ENCODE assay signal across 1 cellular context in the genomic region with DNA sequence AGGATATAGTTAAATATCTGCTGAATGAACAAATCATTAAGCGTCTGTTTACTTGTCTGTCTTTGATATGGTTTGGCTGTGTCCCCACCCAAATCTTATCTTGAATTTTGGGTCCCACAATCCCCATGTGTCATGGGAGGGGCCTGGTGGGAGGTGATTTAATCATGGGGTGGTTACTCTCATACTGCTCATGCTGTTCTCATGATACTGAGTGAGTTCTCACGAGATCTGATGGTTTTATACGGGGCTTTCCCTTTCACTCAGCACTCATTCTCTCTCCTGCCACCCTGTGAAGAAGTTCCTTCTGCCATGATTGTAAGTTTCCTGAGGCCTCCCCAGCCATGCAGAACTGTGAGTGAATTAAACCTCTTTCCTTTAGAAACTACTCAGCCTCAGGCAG. TPM values are rescaled to one million over a fixed set of nuclear protein-coding genes. Genes with fewer than 3 reads are reported as not detected.
"Had no signal": no experiment of that assay in that cellular context is flagged by ENCODE, and none has a peak within 500 bp of the region (broad histone marks: within the 10 kb centered on the region; RNA-seq: fewer than 3 reads in every experiment).

No MANE protein-coding gene starts in this region.

RNA-seq across cellular contexts. Expression of a gene that starts 27.8 kb away (rescaled TPM):
- total RNA-seq: bronchial epithelial cell had no signal
